ENCODE assay signal across 8 cellular contexts in genomic region chr17:73546770-73547345, GRCh38.
A peak's percentile ranks its signal among the peaks of the same experiment; 100 is the strongest.
DNase-seq lines count a peak whose midpoint lies in the region; ATAC-seq and TF ChIP-seq lines count a peak whose summit lies in the region.

No MANE protein-coding gene starts in this region.

- peaks cover 5% of the 10 kb centered on the region for H3K4me1 Mint-ChIP-seq in activated naive CD4-positive, alpha-beta T cell treated with anti-CD3 and anti-CD28 coated beads for 36 hours (ENCODE audit: low read depth)
- H3K4me1 Mint-ChIP-seq in neural crest cell = peaks cover 64% of the 10 kb centered on the region

- peak; percentile 44 to 56 for ATAC-seq in activated naive CD4-positive, alpha-beta T cell treated with anti-CD3 and anti-CD28 coated beads, Interleukin-2, amount 50 U/mL, for 72 hours

- H3K27me3 Mint-ChIP-seq in activated naive CD4-positive, alpha-beta T cell treated with anti-CD3 and anti-CD28 coated beads for 36 hours (ENCODE audit: low read depth) = no peaks in the 10 kb centered on the region
- no peaks in the 10 kb centered on the region for H3K27me3 Mint-ChIP-seq in neural crest cell (ENCODE audit: low read depth)

- peak; percentile 44 for DNase-seq in activated naive CD4-positive, alpha-beta T cell treated with anti-CD3 and anti-CD28 coated beads for 36 hours
- no peak for DNase-seq in activated naive CD4-positive, alpha-beta T cell treated with Interleukin-2 at 50 U/mL for 16 hours
- DNase-seq in NCI-H510A (lab: John Stamatoyannopoulos, UW) = peak; percentile 89
- DNase-seq in activated naive CD4-positive, alpha-beta T cell treated with anti-CD3 and anti-CD28 coated beads, Interleukin-2, amount 50 U/mL, for 72 hours (ENCODE audit: low spot score in 2 of 2) = peak in 1 of 2 donors; percentile 32
- no peak for DNase-seq in neural crest cell (ENCODE audit: low read depth, low spot score)
- no peak for DNase-seq in NCI-H1694 (lab: John Stamatoyannopoulos, UW)
- no peak for DNase-seq in dermis blood vessel endothelial cell
- no peak for DNase-seq in C1 segment of cervical spinal cord (lab: John Stamatoyannopoulos, UW)

- H3K4me3 Mint-ChIP-seq in activated naive CD4-positive, alpha-beta T cell treated with anti-CD3 and anti-CD28 coated beads for 36 hours = no peak overlapping the region
- no peak overlapping the region for H3K4me3 Mint-ChIP-seq in neural crest cell

- no peaks in the 10 kb centered on the region for H3K36me3 Mint-ChIP-seq in activated naive CD4-positive, alpha-beta T cell treated with anti-CD3 and anti-CD28 coated beads for 36 hours (ENCODE audit: low read depth)
- no peaks in the 10 kb centered on the region for H3K36me3 Mint-ChIP-seq in activated naive CD4-positive, alpha-beta T cell treated with anti-CD3 and anti-CD28 coated beads, Interleukin-2, amount 50 U/mL, for 72 hours
- H3K36me3 Mint-ChIP-seq in neural crest cell (ENCODE audit: low read depth) = no peaks in the 10 kb centered on the region

- CTCF ChIA-PET in activated naive CD4-positive, alpha-beta T cell treated with anti-CD3 and anti-CD28 coated beads for 36 hours (lab: Charles Lee) = interaction anchor here (1.2 kb wide), 1 partner anchor 117 kb away, joined by 4 read pairs; no protein-coding TSS in a partner anchor

- intact Hi-C loops in activated naive CD4-positive, alpha-beta T cell treated with anti-CD3 and anti-CD28 coated beads for 36 hours (cut with micrococcal nuclease) = no loop called here

- H3K9me3 Mint-ChIP-seq in activated naive CD4-positive, alpha-beta T cell treated with anti-CD3 and anti-CD28 coated beads for 36 hours = no peaks in the 10 kb centered on the region
- no peaks in the 10 kb centered on the region for H3K9me3 Mint-ChIP-seq in activated naive CD4-positive, alpha-beta T cell treated with anti-CD3 and anti-CD28 coated beads, Interleukin-2, amount 50 U/mL, for 72 hours
- H3K9me3 Mint-ChIP-seq in neural crest cell = no peaks in the 10 kb centered on the region

- no peak overlapping the region for H3K27ac Mint-ChIP-seq in activated naive CD4-positive, alpha-beta T cell treated with anti-CD3 and anti-CD28 coated beads for 36 hours
- no peak overlapping the region for H3K27ac Mint-ChIP-seq in activated naive CD4-positive, alpha-beta T cell treated with anti-CD3 and anti-CD28 coated beads, Interleukin-2, amount 50 U/mL, for 72 hours
- peak overlapping the region; percentile 83 for H3K27ac Mint-ChIP-seq in neural crest cell (ENCODE audit: unreplicated experiment)

- TF ChIP-seq CTCF in neural crest cell (conservative IDR thresholded peaks at IDR 0.05) = no peak

Comparison
In these comparisons a context has a peak if more than half of its experiments do, and no peak if none do; other contexts are left out.
1. DNase-seq: peak in activated naive CD4-positive, alpha-beta T cell treated with anti-CD3 and anti-CD28 coated beads for 36 hours (single experiment) and NCI-H510A (single experiment); none in activated naive CD4-positive, alpha-beta T cell treated with Interleukin-2 at 50 U/mL for 16 hours (single experiment), neural crest cell (single experiment), NCI-H1694 (single experiment), dermis blood vessel endothelial cell (single experiment) and C1 segment of cervical spinal cord (0 of 14).